Comparison of ENCODE assay signal across 24 cellular contexts in the genomic region with DNA sequence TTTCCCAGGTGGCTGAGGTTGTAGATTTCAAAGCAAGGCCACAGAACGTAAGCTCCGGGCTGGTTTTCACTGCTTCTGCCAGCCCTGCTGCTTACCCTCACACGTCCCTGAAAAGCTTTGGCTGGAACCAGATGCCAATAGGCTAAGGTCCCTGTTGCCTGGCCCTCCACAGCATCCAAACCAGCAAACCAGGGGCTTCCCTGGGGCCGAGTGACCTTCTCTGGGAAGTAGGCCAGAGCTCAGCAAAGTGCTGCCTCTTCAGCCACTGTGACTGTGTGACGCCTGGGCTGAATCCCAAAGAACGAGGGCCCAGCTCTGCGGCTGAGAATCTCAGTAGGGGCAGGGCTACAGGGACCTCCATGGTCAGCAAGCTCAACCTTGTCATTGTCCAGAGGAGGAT. TPM values are rescaled to one million over a fixed set of nuclear protein-coding genes. Genes with fewer than 3 reads are reported as not detected.
DNase-seq lines count a peak whose midpoint lies in the region; ATAC-seq and TF ChIP-seq lines count a peak whose summit lies in the region.
"Had no signal": no experiment of that assay in that cellular context is flagged by ENCODE, and none has a peak within 500 bp of the region (broad histone marks: within the 10 kb centered on the region; RNA-seq: fewer than 3 reads in every experiment).

No MANE protein-coding gene starts in this region.

- dilution Hi-C loops in IMR-90 (cut with HindIII; ENCODE audit: low sequenced_read_pairs, unreplicated experiment) = no loop called here

- no peak overlapping the region for H4K91ac ChIP-seq in IMR-90 (ENCODE audit: insufficient read depth, low read depth, low read length)

- CTCF ChIA-PET in IMR-90 (lab: Yijun Ruan, JAX) = interaction anchor here (0.7 to 3.6 kb wide), 4 partner anchors 31 to 150 kb away, joined by 3 to 33 read pairs (median 8); no protein-coding TSS in a partner anchor

- H2AFZ ChIP-seq in IMR-90 (replicated peaks; ENCODE audit: low read length, poor library complexity) = peak overlapping the region; percentile 16

- BruUV-seq in IMR-90 (replicated peaks; lab: Mats Ljungman, UMichigan) = no TSS peak

- no peaks in the 10 kb centered on the region; the same call in 1 of the 2 replicates for H3K9me1 ChIP-seq in IMR-90 (ENCODE audit: insufficient read depth, low read length)

- no peak overlapping the region for H3K56ac ChIP-seq in IMR-90 (ENCODE audit: extremely low read depth, insufficient read depth, low read length)

- peak overlapping the region; percentile 1 for H2BK5ac ChIP-seq in IMR-90 (ENCODE audit: low read depth, low read length, poor library complexity, severe bottlenecking)

- no peak overlapping the region for H3K4ac ChIP-seq in IMR-90 (ENCODE audit: low read depth, low read length)

- ATAC-seq in IMR-90 (ENCODE audit: low read depth) = no peak
- ATAC-seq: gastroesophageal sphincter, T-helper 17 cell had no signal

- peaks cover 12% of the 10 kb centered on the region for H3K4me1 ChIP-seq in IMR-90 (ENCODE audit: control insufficient read depth, insufficient read depth, low read length)
- peaks cover 38% of the 10 kb centered on the region for H3K4me1 ChIP-seq in skeletal muscle satellite cell (ENCODE audit: control insufficient read depth, insufficient read depth, low read length)

- no peak overlapping the region for H2AK5ac ChIP-seq in IMR-90 (ENCODE audit: low read depth, low read length)

- no peak overlapping the region for H4K5ac ChIP-seq in IMR-90 (ENCODE audit: low read depth, low read length)

- TF ChIP-seq POLR2A in IMR-90 (IDR thresholded peaks at IDR 0.05; ENCODE audit: low read depth, low read length) = no peak

- no peak overlapping the region; the same call in 1 of the 2 replicates for H2BK20ac ChIP-seq in IMR-90 (ENCODE audit: low read depth, low read length)

- H3K14ac ChIP-seq in IMR-90 (replicated peaks; ENCODE audit: low read depth, low read length) = no peak overlapping the region

- no peak for TF ChIP-seq CTCF in IMR-90 (conservative IDR thresholded peaks at IDR 0.05; ENCODE audit: low read depth, low read length)

- TF ChIP-seq RAD21 in IMR-90 (IDR thresholded peaks at IDR 0.05; ENCODE audit: low read length) = no peak

- H3K18ac ChIP-seq in IMR-90 (ENCODE audit: low read depth, low read length) = no peak overlapping the region

- H4K20me1 ChIP-seq in IMR-90 (ENCODE audit: insufficient read depth, low read length) = no peaks in the 10 kb centered on the region

- H3K27me3 ChIP-seq in IMR-90 (ENCODE audit: control insufficient read depth, insufficient read depth, low read length) (no peaks in the 10 kb centered on the region; the same call in 1 of the 2 replicates), skeletal muscle satellite cell (ENCODE audit: control insufficient read depth, insufficient read depth, low read length) (no peaks in the 10 kb centered on the region)
- H3K27me3 ChIP-seq: gastroesophageal sphincter, neutrophil had no signal

- H4K8ac ChIP-seq in IMR-90 (ENCODE audit: low read depth in 2 of 2, low read length in 2 of 2) = no peak overlapping the region

- POLR2A ChIA-PET in IMR-90 (lab: Charles Lee; ENCODE audit: unreplicated experiment) = no interaction called here

- H3K9ac ChIP-seq in IMR-90 (ENCODE audit: low read depth, low read length) (no peak overlapping the region), skeletal muscle satellite cell (ENCODE audit: low read depth, low read length) (peak overlapping the region; percentile 4)
- H3K9ac ChIP-seq: KMS-11 had no signal

- in situ Hi-C loops in IMR-90 (cut with MboI; ENCODE audit: low sequenced_read_pairs) = no loop called here

- H3K79me1 ChIP-seq in IMR-90 (ENCODE audit: low read depth in 1 of 2, low read length in 2 of 2) = no peaks in the 10 kb centered on the region

- H3K4me2 ChIP-seq in IMR-90 (ENCODE audit: low read depth, low read length) (no peak overlapping the region), skeletal muscle satellite cell (ENCODE audit: low read length) (peak overlapping the region; percentile 40)
- H3K4me2 ChIP-seq: KMS-11 had no signal

- no peak overlapping the region for H2AK9ac ChIP-seq in IMR-90 (replicated peaks; ENCODE audit: low read depth, low read length, poor library complexity)

- DNase-seq in IMR-90 = no peak
- DNase-seq in cerebellar cortex (ENCODE audit: low spot score) = peak; percentile 58
- DNase-seq in hypothalamus (lab: John Stamatoyannopoulos, UW) = peak in 36 of 51 donors; percentile 3 to 78 (median 38)
- DNase-seq in AG20443 (ENCODE audit: low spot score) = no peak
- DNase-seq in NCI-H1105 (lab: John Stamatoyannopoulos, UW) = no peak
- DNase-seq in NCI-H2029 treated with DMSO at 0.1 percent for 48 hours (lab: John Stamatoyannopoulos, UW) = no peak
- DNase-seq: activated CD4-positive, alpha-beta T cell treated with anti-CD3 and anti-CD28 coated beads for 4 hours; activated gamma-delta T cell treated with Interleukin-2 at 50 U/mL for 16 hours; activated T-cell treated with anti-CD3 and anti-CD28 coated beads, Interleukin-2, amount 50 U/mL, for 24 hours; CD4-positive, alpha-beta T cell; DMS153; GDM1; GOT3; NCI-H1436 treated with DMSO at 0.1 percent for 48 hours; stimulated activated CD4-positive, alpha-beta T cell treated with anti-CD3 and anti-CD28 coated beads, Interleukin-12 subunit alpha, Interleukin-12 subunit beta, amount 100 ng/mL, for 4 hours; stimulated activated CD4-positive, alpha-beta T cell treated with anti-CD3 and anti-CD28 coated beads, Interleukin-4, amount 100 ng/mL, for 4 hours; stimulated activated naive CD4-positive, alpha-beta T cell treated with Interleukin-2 at 50 U/mL for 16 hours; T-helper 17 cell had no signal

- H2BK120ac ChIP-seq in IMR-90 (ENCODE audit: low read depth, low read length) = no peak overlapping the region

- intact Hi-C loops in IMR-90 (cut with micrococcal nuclease) = loop anchor here (10.0 kb wide), 1 partner anchor 255 kb away; no protein-coding TSS in a partner anchor

- H3K4me3 ChIP-seq in IMR-90 (ENCODE audit: insufficient read depth, low read depth, low read length) (no peak overlapping the region), skeletal muscle satellite cell (ENCODE audit: low read length) (no peak overlapping the region)
- H3K4me3 ChIP-seq: gastroesophageal sphincter, lung, thoracic aorta had no signal

- WGBS in IMR-90 (ENCODE audit: extremely low coverage in 2 of 2, insufficient read length in 1 of 2), 2 experiments = 73% methylated on average over 3 of the region's 7 CpGs; no CpG with 5 or more reads in 1 of the 2 experiments

- H3K9me3 ChIP-seq in IMR-90 (ENCODE audit: control insufficient read depth, insufficient read depth, low read length) (no peaks in the 10 kb centered on the region), skeletal muscle satellite cell (replicated peaks; ENCODE audit: low read length) (no peaks in the 10 kb centered on the region)
- H3K9me3 ChIP-seq: gastroesophageal sphincter, neutrophil, thoracic aorta had no signal

- H3K27ac ChIP-seq in IMR-90 (ENCODE audit: insufficient read depth, low read length) = no peak overlapping the region
- H3K27ac ChIP-seq: gastroesophageal sphincter, KMS-11, neutrophil, thoracic aorta had no signal

- no peak overlapping the region for H2BK15ac ChIP-seq in IMR-90 (ENCODE audit: low read depth, low read length)

- H3K36me3 ChIP-seq in IMR-90 (ENCODE audit: control insufficient read depth, insufficient read depth, low read length) (no peaks in the 10 kb centered on the region), skeletal muscle satellite cell (ENCODE audit: insufficient read depth, low read length) (no peaks in the 10 kb centered on the region)
- H3K36me3 ChIP-seq: gastroesophageal sphincter, neutrophil, thoracic aorta had no signal

- no peak overlapping the region for H3K23ac ChIP-seq in IMR-90 (ENCODE audit: low read depth, low read length)

TF ChIP-seq in IMR-90, 13 proteins besides CTCF, POLR2A, EP300 and RAD21:
- TF ChIP-seq NFE2L2 (IDR thresholded peaks at IDR 0.05; ENCODE audit: low read depth, low read length) (no peak), MAFK (IDR thresholded peaks at IDR 0.05; ENCODE audit: low read depth, low read length) (no peak)
- TF ChIP-seq, protein P1, sequence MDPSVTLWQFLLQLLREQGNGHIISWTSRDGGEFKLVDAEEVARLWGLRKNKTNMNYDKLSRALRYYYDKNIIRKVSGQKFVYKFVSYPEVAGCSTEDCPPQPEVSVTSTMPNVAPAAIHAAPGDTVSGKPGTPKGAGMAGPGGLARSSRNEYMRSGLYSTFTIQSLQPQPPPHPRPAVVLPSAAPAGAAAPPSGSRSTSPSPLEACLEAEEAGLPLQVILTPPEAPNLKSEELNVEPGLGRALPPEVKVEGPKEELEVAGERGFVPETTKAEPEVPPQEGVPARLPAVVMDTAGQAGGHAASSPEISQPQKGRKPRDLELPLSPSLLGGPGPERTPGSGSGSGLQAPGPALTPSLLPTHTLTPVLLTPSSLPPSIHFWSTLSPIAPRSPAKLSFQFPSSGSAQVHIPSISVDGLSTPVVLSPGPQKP (IDR thresholded peaks at IDR 0.05; ENCODE audit: borderline replicate concordance, low read depth, low read length) = no peak

RNA-seq across cellular contexts. Expression of gene RBM15, which starts 28.9 kb away (rescaled TPM):
- 31.7 and 32.2 TPM in 2 replicates for total RNA-seq in IMR-90 (2012; rRNA removed)
- 6.2 and 6.3 TPM in 2 replicates for polyA plus RNA-seq in IMR-90 (2012; rRNA removed)
- polyA plus RNA-seq in IMR-90 (2012; cell fraction: cytosol; rRNA removed) = 3.9 and 4.2 TPM in 2 replicates
- 6.3 and 7.4 TPM in 2 replicates for polyA plus RNA-seq in IMR-90 (2012; cell fraction: nucleus; rRNA removed; ENCODE audit: low replicate concordance)
- 33.0 and 33.5 TPM in 2 replicates for total RNA-seq in skeletal muscle satellite cell (2012; rRNA removed)

Comparison
In these comparisons a context has a peak if more than half of its experiments do, and no peak if none do; other contexts are left out.
1. DNase-seq: peak in cerebellar cortex (single experiment) and hypothalamus (36 of 51); none in IMR-90 (single experiment), AG20443 (single experiment), NCI-H1105 (single experiment) and NCI-H2029 treated with DMSO at 0.1 percent for 48 hours (single experiment).